In the genomic region with DNA sequence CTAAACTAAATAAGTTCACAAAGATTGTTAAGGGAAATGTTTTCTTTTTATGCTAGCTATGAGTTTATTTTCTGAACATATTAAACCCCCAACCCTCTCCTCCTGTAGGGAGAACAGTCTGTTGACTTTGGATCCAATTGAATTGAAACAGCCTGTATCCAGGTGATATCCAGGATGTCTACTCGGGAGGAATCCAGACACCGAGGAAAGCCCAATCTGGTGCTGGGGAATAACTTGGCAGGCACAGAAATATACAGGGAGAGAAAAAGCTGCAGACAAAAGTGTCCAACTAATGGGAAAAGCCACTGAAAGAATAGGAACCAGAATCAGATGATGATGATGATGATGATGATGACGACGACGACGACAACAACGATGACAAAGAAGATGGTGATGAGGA, we compare ENCODE assay signal across 25 cellular contexts.
"Had no signal": no experiment of that assay in that cellular context is flagged by ENCODE, and none has a peak within 500 bp of the region (broad histone marks: within the 10 kb centered on the region; RNA-seq: fewer than 3 reads in every experiment).

No MANE protein-coding gene starts in this region.

- ATAC-seq: effector memory CD8-positive, alpha-beta T cell; esophagus mucosa; gastrocnemius medialis; heart right ventricle; left cardiac atrium; left lung; left ventricle myocardium superior; lower lobe of right lung; mucosa of descending colon had no signal

- H3K27me3 ChIP-seq: colonic mucosa, esophagus squamous epithelium, gastrocnemius medialis, heart right ventricle, left lung had no signal

- H3K27ac ChIP-seq: colonic mucosa, epithelial cell of prostate, esophagus squamous epithelium, gastrocnemius medialis, heart right ventricle, left lung, lower lobe of right lung had no signal

- H3K36me3 ChIP-seq: colonic mucosa, esophagus squamous epithelium, gastrocnemius medialis, heart right ventricle, left lung, lower lobe of right lung had no signal

- H3K9me3 ChIP-seq: colonic mucosa, gastrocnemius medialis, heart right ventricle, lower lobe of right lung, mucosa of descending colon had no signal

- DNase-seq: colonic mucosa; cortex of kidney; effector CD8-positive, alpha-beta T cell; effector memory CD8-positive, alpha-beta T cell; endodermal cell; erythroblast; esophagus squamous epithelium; foreskin fibroblast; foreskin melanocyte; gastrocnemius medialis; glutamatergic neuron; head of caudate nucleus; heart right ventricle; hippocampal formation; left cardiac atrium; left lung; left ventricle myocardium superior; lower lobe of right lung; mesenchymal stem cell; mucosa of descending colon had no signal

- H3K4me1 ChIP-seq: colonic mucosa, esophagus squamous epithelium, gastrocnemius medialis, heart right ventricle, left lung, lower lobe of right lung had no signal

- H3K4me3 ChIP-seq: colonic mucosa, esophagus squamous epithelium, gastrocnemius medialis, heart right ventricle, left lung, lower lobe of right lung, mucosa of descending colon had no signal

- FAIRE-seq: endometrium, islet of Langerhans, keratinocyte had no signal
